ENCODE assay signal across 8 cellular contexts in the genomic region with DNA sequence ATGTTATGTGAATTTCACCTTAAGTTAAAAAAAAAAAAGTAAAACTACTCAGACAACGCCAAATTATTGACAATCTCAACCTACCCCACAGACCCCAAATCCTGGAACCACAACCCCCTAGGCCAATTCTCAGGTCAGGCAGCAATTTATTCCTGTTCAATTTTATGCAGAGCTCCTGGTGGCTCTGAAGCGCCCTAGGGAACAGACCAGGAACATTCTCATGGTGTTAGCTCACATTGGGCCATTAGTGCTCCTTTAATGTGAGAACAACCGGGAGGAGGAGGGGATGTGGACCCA. TPM values are rescaled to one million over a fixed set of nuclear protein-coding genes. Genes with fewer than 3 reads are reported as not detected.
DNase-seq lines count a peak whose midpoint lies in the region; TF ChIP-seq lines count a peak whose summit lies in the region.

No MANE protein-coding gene starts in this region.

- TF ChIP-seq POLR2A in testis (IDR thresholded peaks at IDR 0.05) = no peak

- H3K27me3 ChIP-seq in adipocyte (replicated peaks; ENCODE audit: control insufficient read depth, insufficient read depth, low read length) = no peaks in the 10 kb centered on the region
- no peaks in the 10 kb centered on the region for H3K27me3 ChIP-seq in kidney epithelial cell (ENCODE audit: control insufficient read depth, insufficient read depth, low read length)
- H3K27me3 ChIP-seq in testis = no peaks in the 10 kb centered on the region

- 35 to 50% methylated on average over 1 to 3 of the region's 3 CpGs for WGBS in testis, 2 donors

- H3K27ac Mint-ChIP-seq in T-helper 2 cell treated with Interferon-gamma antibody and Interleukin-4, amounts not matched to agents 5 μg/mL and 100 μg/mL, for 36 hours = peak overlapping the region; percentile 52

- peak overlapping the region; percentile 40 to 84 for H3K27ac ChIP-seq in testis

- DNase-seq in T-helper 2 cell treated with Interferon-gamma antibody and Interleukin-4, amounts not matched to agents 5 μg/mL and 100 μg/mL, for 36 hours (ENCODE audit: low spot score) = no peak
- DNase-seq in T-helper 2 cell (no peak), adipocyte (ENCODE audit: low read depth) (no peak), kidney epithelial cell (ENCODE audit: low read depth) (no peak), testis (no peak), iPS-NIHi11 (ENCODE audit: low spot score) (no peak), T1000 (lab: John Stamatoyannopoulos, UW) (no peak)
- DNase-seq in stimulated activated CD8-positive, alpha-beta memory T cell treated with anti-CD3 and anti-CD28 coated beads, Interleukin-4, amount 100 ng/mL, for 48 hours = no peak

- H3K36me3 ChIP-seq in adipocyte (ENCODE audit: control insufficient read depth, insufficient read depth, low read length, severe bottlenecking) = no peaks in the 10 kb centered on the region
- H3K36me3 ChIP-seq in kidney epithelial cell (ENCODE audit: control insufficient read depth, insufficient read depth, low read length) = no peaks in the 10 kb centered on the region
- no peaks in the 10 kb centered on the region for H3K36me3 ChIP-seq in testis (ENCODE audit: low read depth, missing control alignments)

- H3K9ac ChIP-seq in adipocyte (ENCODE audit: low read length) = peak overlapping the region; percentile 89

- H3K4me1 Mint-ChIP-seq in T-helper 2 cell treated with Interferon-gamma antibody and Interleukin-4, amounts not matched to agents 5 μg/mL and 100 μg/mL, for 36 hours (ENCODE audit: low read depth) = peaks cover 16% of the 10 kb centered on the region

- H3K4me3 ChIP-seq in adipocyte (ENCODE audit: low read length) = peak overlapping the region; percentile 86
- peak overlapping the region; percentile 48 for H3K4me3 ChIP-seq in kidney epithelial cell (ENCODE audit: low read depth, low read length)
- H3K4me3 ChIP-seq in testis = peak overlapping the region; percentile 77 to 84

- peaks cover 18% of the 10 kb centered on the region for H3K27me3 Mint-ChIP-seq in T-helper 2 cell treated with Interferon-gamma antibody and Interleukin-4, amounts not matched to agents 5 μg/mL and 100 μg/mL, for 36 hours (ENCODE audit: low read depth)

- H3K4me3 Mint-ChIP-seq in T-helper 2 cell treated with Interferon-gamma antibody and Interleukin-4, amounts not matched to agents 5 μg/mL and 100 μg/mL, for 36 hours = peak overlapping the region; percentile 81

- TF ChIP-seq CTCF in kidney epithelial cell (IDR thresholded peaks at IDR 0.05; ENCODE audit: insufficient read depth, low read length, poor library complexity, severe bottlenecking) (no peak), testis (IDR thresholded peaks at IDR 0.05) (no peak)

- no peaks in the 10 kb centered on the region for H3K9me3 Mint-ChIP-seq in T-helper 2 cell treated with Interferon-gamma antibody and Interleukin-4, amounts not matched to agents 5 μg/mL and 100 μg/mL, for 36 hours

- H3K4me1 ChIP-seq in adipocyte (ENCODE audit: control insufficient read depth, insufficient read depth, low read length) = peaks cover 12% of the 10 kb centered on the region
- peaks cover 15% of the 10 kb centered on the region for H3K4me1 ChIP-seq in testis

- no peaks in the 10 kb centered on the region for H3K9me3 ChIP-seq in adipocyte (ENCODE audit: control insufficient read depth, low read length)
- H3K9me3 ChIP-seq in testis = no peaks in the 10 kb centered on the region

- no peaks in the 10 kb centered on the region for H3K36me3 Mint-ChIP-seq in T-helper 2 cell treated with Interferon-gamma antibody and Interleukin-4, amounts not matched to agents 5 μg/mL and 100 μg/mL, for 36 hours (ENCODE audit: low read depth)

- intact Hi-C loops in testis (cut with DNase I; ENCODE audit: low total_unique reads) = no loop called here

RNA-seq across cellular contexts. Expression of a gene that starts 0.4 kb away (rescaled TPM):
- 29.7 and 31.3 TPM in 2 replicates for total RNA-seq in kidney epithelial cell
- total RNA-seq in testis = 100 to 1,000 TPM in 1 of 2 donors, 10 to 100 TPM in 1; 87.8 to 107 TPM
- polyA plus RNA-seq in testis (ENCODE audit: insufficient read depth, low read depth, low replicate concordance) = 40.7 TPM
